In genomic region chr14:71403673-71404072, GRCh38 we compare ENCODE assay signal across 8 cellular contexts.
DNase-seq lines count a peak whose midpoint lies in the region; ATAC-seq and TF ChIP-seq lines count a peak whose summit lies in the region.

No MANE protein-coding gene starts in this region.

- H3K4me3 ChIP-seq in ascending aorta = no peak overlapping the region

- H3K27ac ChIP-seq in ascending aorta = no peak overlapping the region

- peak; percentile 35 for TF ChIP-seq CTCF in CD14-positive monocyte (IDR thresholded peaks at IDR 0.05)
- no peak for TF ChIP-seq CTCF in ascending aorta (IDR thresholded peaks at IDR 0.05)

- H3K4me1 Mint-ChIP-seq in CD14-positive monocyte = peaks cover 30% of the 10 kb centered on the region
- peaks cover 20% of the 10 kb centered on the region for H3K4me1 Mint-ChIP-seq in activated T-helper 17 cell treated with anti-CD3 and anti-CD28 coated beads, Interleukin-2, amount 50 U/mL, for 72 hours

- peaks cover 25 to 29% of the 10 kb centered on the region in 2 donors for H3K36me3 Mint-ChIP-seq in CD14-positive monocyte
- H3K36me3 Mint-ChIP-seq in activated T-helper 17 cell treated with anti-CD3 and anti-CD28 coated beads, Interleukin-2, amount 50 U/mL, for 72 hours (ENCODE audit: low read depth) = no peaks in the 10 kb centered on the region

- H3K9me3 ChIP-seq in ascending aorta = no peaks in the 10 kb centered on the region

- H3K27ac Mint-ChIP-seq in CD14-positive monocyte = peak overlapping the region in 6 of 7 donors; percentile 21 to 74 (median 46)
- no peak overlapping the region for H3K27ac Mint-ChIP-seq in activated T-helper 17 cell treated with anti-CD3 and anti-CD28 coated beads, Interleukin-2, amount 50 U/mL, for 72 hours

- no peaks in the 10 kb centered on the region for H3K27me3 Mint-ChIP-seq in CD14-positive monocyte (ENCODE audit: low read depth in 3 of 3)
- H3K27me3 Mint-ChIP-seq in activated T-helper 17 cell treated with anti-CD3 and anti-CD28 coated beads, Interleukin-2, amount 50 U/mL, for 72 hours = no peaks in the 10 kb centered on the region

- H3K4me1 ChIP-seq in ascending aorta = peaks cover 0 to 28% of the 10 kb centered on the region in 2 donors

- H3K4me3 Mint-ChIP-seq in CD14-positive monocyte = no peak overlapping the region
- H3K4me3 Mint-ChIP-seq in activated T-helper 17 cell treated with anti-CD3 and anti-CD28 coated beads, Interleukin-2, amount 50 U/mL, for 72 hours = no peak overlapping the region

- intact Hi-C loops in CD14-positive monocyte (cut with micrococcal nuclease) (loop anchor here (5.0 to 10.0 kb wide), 2 partner anchors 81 to 269 kb away; partner anchors contain the start of gene SIPA1L1 (in 1 of the 2)), ascending aorta (cut with DNase I) (no loop called here), left ventricle myocardium superior (cut with micrococcal nuclease) (no loop called here)

- H3K36me3 ChIP-seq in ascending aorta = no peaks in the 10 kb centered on the region

- DNase-seq in CD14-positive monocyte (ENCODE audit: low spot score) = no peak
- DNase-seq in NCI-H1694 (lab: John Stamatoyannopoulos, UW) = peak; percentile 12
- DNase-seq in mucosa of gallbladder (ENCODE audit: low spot score) = peak; percentile 16
- no peak for DNase-seq in ascending aorta (ENCODE audit: low spot score in 2 of 2)
- no peak for DNase-seq in superior temporal gyrus (ENCODE audit: extremely low spot score)
- DNase-seq in left ventricle myocardium superior = no peak

- ATAC-seq in GM19351 (IDR thresholded peaks at IDR 0.05; ENCODE audit: unreplicated experiment) (peak; percentile 44), left ventricle myocardium superior (no peak)
- peak; percentile 34 for ATAC-seq in activated T-helper 17 cell treated with anti-CD3 and anti-CD28 coated beads, Interleukin-2, amount 50 U/mL, for 72 hours (replicated peaks)

- no peaks in the 10 kb centered on the region for H3K9me3 Mint-ChIP-seq in CD14-positive monocyte
- H3K9me3 Mint-ChIP-seq in activated T-helper 17 cell treated with anti-CD3 and anti-CD28 coated beads, Interleukin-2, amount 50 U/mL, for 72 hours = no peaks in the 10 kb centered on the region

- H3K27me3 ChIP-seq in ascending aorta = no peaks in the 10 kb centered on the region

Comparison
In these comparisons a context has a peak if more than half of its experiments do, and no peak if none do; other contexts are left out.
1. DNase-seq: peak in NCI-H1694 (single experiment) and mucosa of gallbladder (single experiment); none in CD14-positive monocyte (single experiment), ascending aorta (0 of 2), superior temporal gyrus (single experiment) and left ventricle myocardium superior (single experiment).
2. intact Hi-C loops: an anchor here in CD14-positive monocyte (5.0 to 10.0 kb wide); none called in ascending aorta and left ventricle myocardium superior.